In the genomic region with DNA sequence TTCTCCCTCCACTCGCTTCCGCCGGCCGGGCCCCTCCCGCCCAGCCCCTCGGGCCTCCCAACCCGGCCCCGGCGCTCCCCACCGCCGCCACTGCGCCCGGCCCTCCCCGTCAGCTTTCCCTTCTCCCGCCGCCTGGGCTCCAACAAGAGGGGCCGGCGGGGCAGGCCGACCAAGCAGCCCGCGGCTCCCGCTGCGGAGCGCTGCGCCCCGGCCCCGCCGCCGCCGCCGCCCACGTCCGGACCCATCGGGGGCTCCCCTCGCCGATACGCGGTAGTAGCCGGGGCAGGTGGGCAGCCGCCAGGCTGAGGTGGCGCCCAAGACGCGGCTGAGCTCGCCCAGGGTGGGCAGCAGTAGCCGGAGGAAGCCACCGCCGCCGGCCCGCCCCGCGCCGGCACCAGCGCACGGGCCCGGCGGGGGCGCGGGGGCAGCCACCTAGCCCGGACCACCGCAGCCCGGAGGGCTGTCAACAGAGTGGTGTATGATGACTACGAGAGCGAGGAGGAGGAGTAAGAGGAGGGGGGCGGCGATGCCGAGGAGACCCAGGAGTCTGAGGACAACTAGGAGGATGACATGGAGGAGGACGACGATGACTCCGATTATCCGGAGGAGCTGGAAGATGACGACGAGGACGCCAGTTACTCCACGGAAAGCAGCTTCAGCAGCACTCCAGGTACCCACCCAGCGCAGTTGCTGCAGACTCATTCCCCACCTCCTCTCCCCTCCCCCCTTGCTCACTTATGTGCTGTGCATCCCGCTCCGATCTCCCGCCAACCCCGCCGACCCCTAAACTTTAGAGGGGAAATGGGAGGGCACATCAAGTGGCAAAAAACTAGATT, we compare ENCODE assay signal across 8 cellular contexts. TPM values are rescaled to one million over a fixed set of nuclear protein-coding genes. Genes with fewer than 3 reads are reported as not detected.
A peak's percentile ranks its signal among the peaks of the same experiment; 100 is the strongest.
DNase-seq lines count a peak whose midpoint lies in the region; ATAC-seq and TF ChIP-seq lines count a peak whose summit lies in the region.

No MANE protein-coding gene starts in this region.

- peaks cover 8 to 41% of the 10 kb centered on the region in 2 donors for H3K4me1 ChIP-seq in left lung

- ATAC-seq in GM21825 (IDR thresholded peaks at IDR 0.05; ENCODE audit: unreplicated experiment), result peak; percentile 38
- peak; percentile 62 for ATAC-seq in left lung

- H3K36me3 ChIP-seq in GM06990 (ENCODE audit: control insufficient read depth, insufficient read depth, low read length) (no peaks in the 10 kb centered on the region), left lung (no peaks in the 10 kb centered on the region)

- peak overlapping the region; percentile 86 to 94 for H3K27ac ChIP-seq in coronary artery
- H3K27ac ChIP-seq in left lung, result peak overlapping the region; percentile 77 to 86

- H3K9me3 ChIP-seq in left lung, result no peaks in the 10 kb centered on the region

- TF ChIP-seq CTCF in GM06990 (IDR thresholded peaks at IDR 0.05; ENCODE audit: insufficient read depth, low read length, poor library complexity, severe bottlenecking) (no peak), WI38 (IDR thresholded peaks at IDR 0.05; ENCODE audit: low read depth, low read length) (no peak), coronary artery (IDR thresholded peaks at IDR 0.05) (peak; percentile 23), left lung (IDR thresholded peaks at IDR 0.05) (peak in 1 of 2 donors; percentile 4)

- H3K27me3 ChIP-seq in GM06990 (replicated peaks; ENCODE audit: control insufficient read depth, insufficient read depth, low read length) (no peaks in the 10 kb centered on the region), left lung (no peaks in the 10 kb centered on the region)

- peak; percentile 49 for DNase-seq in GM06990 (ENCODE audit: extremely low read depth, insufficient read length)
- peak; percentile 23 for DNase-seq in LHCN-M2 (ENCODE audit: low read depth)
- no peak for DNase-seq in coronary artery (ENCODE audit: low spot score)
- peak in 1 of 2 donors; percentile 56 for DNase-seq in left lung
- peak; percentile 50 for DNase-seq in stimulated activated CD4-positive, alpha-beta T cell treated with anti-CD3 and anti-CD28 coated beads, Interleukin-4, amount 100 ng/mL, for 24 hours
- no peak for DNase-seq in NCI-H226

- H3K4me3 ChIP-seq in GM06990 (replicated peaks; ENCODE audit: low read depth, low read length), result peak overlapping the region; percentile 96
- peak overlapping the region; percentile 72 for H3K4me3 ChIP-seq in WI38 (ENCODE audit: low read depth, low read length)
- peak overlapping the region; percentile 93 for H3K4me3 ChIP-seq in coronary artery
- H3K4me3 ChIP-seq in left lung, result peak overlapping the region; percentile 68 to 84

- intact Hi-C loops in left lung (cut with DNase I), result no loop called here

RNA-seq across cellular contexts. Expression of a gene that starts 0.5 kb away (rescaled TPM):
- total RNA-seq in LHCN-M2 (2014; rRNA removed) (3.6 and 8.0 TPM in 2 replicates), left lung (10 to 100 TPM; 11.4 to 17.7 TPM)
- polyA plus RNA-seq in LHCN-M2 (2012), result 3.2 TPM

Comparison
In these comparisons a context has a peak if more than half of its experiments do, and no peak if none do; other contexts are left out.
1. DNase-seq: peak in GM06990 (single experiment), LHCN-M2 (single experiment) and stimulated activated CD4-positive, alpha-beta T cell treated with anti-CD3 and anti-CD28 coated beads, Interleukin-4, amount 100 ng/mL, for 24 hours (single experiment); none in coronary artery (single experiment) and NCI-H226 (single experiment).
2. Peak in every context shown above with its lines, with median percentiles within 50 percentile points of each other: H3K4me3 ChIP-seq.